15 cellular contexts compared by ENCODE assay signal in genomic region chr18:48124857-48125626, GRCh38.
DNase-seq lines count a peak whose midpoint lies in the region; ATAC-seq and TF ChIP-seq lines count a peak whose summit lies in the region.
"Had no signal": no experiment of that assay in that cellular context is flagged by ENCODE, and none has a peak within 500 bp of the region (broad histone marks: within the 10 kb centered on the region; RNA-seq: fewer than 3 reads in every experiment).

No MANE protein-coding gene starts in this region.

- no peaks in the 10 kb centered on the region for H3K36me3 ChIP-seq in OCI-LY3 (replicated peaks; ENCODE audit: low read depth, low read length)
- H3K36me3 ChIP-seq in MG63, result no peaks in the 10 kb centered on the region
- H3K36me3 ChIP-seq: BLaER1 treated with 17β-estradiol and CSF1 and Interleukin-3, amounts not matched to agents 10 nM and 100 nM; esophagus muscularis mucosa had no signal

- no peak overlapping the region for H3K9ac ChIP-seq in OCI-LY3 (ENCODE audit: low read length)
- H3K9ac ChIP-seq: BLaER1 treated with 17β-estradiol and CSF1 and Interleukin-3, amounts not matched to agents 10 nM and 100 nM had no signal

- peaks cover 14% of the 10 kb centered on the region for H3K4me1 ChIP-seq in OCI-LY3 (ENCODE audit: low read length)

- peak overlapping the region; percentile 38 for H3K4me3 ChIP-seq in OCI-LY3 (ENCODE audit: low read length)
- no peak overlapping the region for H3K4me3 ChIP-seq in MG63
- H3K4me3 ChIP-seq: BLaER1 treated with 17β-estradiol and CSF1 and Interleukin-3, amounts not matched to agents 10 nM and 100 nM; esophagus muscularis mucosa had no signal

- H3K27me3 ChIP-seq in OCI-LY3 (ENCODE audit: low read depth, low read length), result peaks cover 60% of the 10 kb centered on the region
- no peaks in the 10 kb centered on the region for H3K27me3 ChIP-seq in MG63
- H3K27me3 ChIP-seq: BLaER1 treated with 17β-estradiol and CSF1 and Interleukin-3, amounts not matched to agents 10 nM and 100 nM; esophagus muscularis mucosa had no signal

- peak; percentile 90 for ATAC-seq in GM18868 (IDR thresholded peaks at IDR 0.05; ENCODE audit: unreplicated experiment)
- no peak for ATAC-seq in GM19455 (IDR thresholded peaks at IDR 0.05; ENCODE audit: unreplicated experiment)
- ATAC-seq: left lobe of liver had no signal

- in situ Hi-C loops in GM13976 (cut with MboI; ENCODE audit: low sequenced_read_pairs, unreplicated experiment), result no loop called here

- TF ChIP-seq CTCF in GM13976 (IDR thresholded peaks at IDR 0.05; ENCODE audit: borderline replicate concordance, control extremely low read depth, extremely low read depth, insufficient read depth, missing control alignments) (no peak), OCI-LY3 (IDR thresholded peaks at IDR 0.05; ENCODE audit: low read depth, low read length) (no peak)

- H4K20me1 ChIP-seq in OCI-LY3 (ENCODE audit: insufficient read depth, low read length), result peaks cover 3% of the 10 kb centered on the region; the same call in 1 of the 2 replicates
- H4K20me1 ChIP-seq: BLaER1 treated with 17β-estradiol and CSF1 and Interleukin-3, amounts not matched to agents 10 nM and 100 nM had no signal

- no peaks in the 10 kb centered on the region for H3K9me3 ChIP-seq in OCI-LY3 (ENCODE audit: insufficient read depth, low read length)
- no peaks in the 10 kb centered on the region for H3K9me3 ChIP-seq in MG63
- H3K9me3 ChIP-seq: BLaER1 treated with 17β-estradiol and CSF1 and Interleukin-3, amounts not matched to agents 10 nM and 100 nM; esophagus muscularis mucosa had no signal

- DNase-seq in GM13976 (ENCODE audit: low spot score), result peak; percentile 62
- DNase-seq in mesenteric fat pad (ENCODE audit: low spot score), result peak; percentile 76
- no peak for DNase-seq in MG63
- DNase-seq in C1 segment of cervical spinal cord (lab: John Stamatoyannopoulos, UW), result no peak
- no peak for DNase-seq in SK-N-DZ (ENCODE audit: low spot score)
- DNase-seq: HFFc6, hypothalamus, NCI-H446, OCI-M1 had no signal

- no peak overlapping the region for H3K27ac ChIP-seq in OCI-LY3 (ENCODE audit: low read length)
- H3K27ac ChIP-seq: BLaER1 treated with 17β-estradiol and CSF1 and Interleukin-3, amounts not matched to agents 10 nM and 100 nM; esophagus muscularis mucosa had no signal

- H3K4me2 ChIP-seq in OCI-LY3 (ENCODE audit: low read length), result peak overlapping the region; percentile 64
- H3K4me2 ChIP-seq: BLaER1 treated with 17β-estradiol and CSF1 and Interleukin-3, amounts not matched to agents 10 nM and 100 nM had no signal

- H3K79me2 ChIP-seq in OCI-LY3 (ENCODE audit: low read length), result no peaks in the 10 kb centered on the region

- no peak overlapping the region for H2AFZ ChIP-seq in OCI-LY3 (ENCODE audit: low read depth, low read length)

Comparison
In these comparisons a context has a peak if more than half of its experiments do, and no peak if none do; other contexts are left out.
1. DNase-seq: peak in GM13976 (single experiment) and mesenteric fat pad (single experiment); none in MG63 (single experiment), C1 segment of cervical spinal cord (0 of 14) and SK-N-DZ (single experiment).